ENCODE assay signal across 8 cellular contexts in genomic region chr2:127415593-127416485, GRCh38. TPM values are rescaled to one million over a fixed set of nuclear protein-coding genes. Genes with fewer than 3 reads are reported as not detected.
A peak's percentile ranks its signal among the peaks of the same experiment; 100 is the strongest.
DNase-seq lines count a peak whose midpoint lies in the region; ATAC-seq and TF ChIP-seq lines count a peak whose summit lies in the region.

No MANE protein-coding gene starts in this region.

- WGBS in endodermal cell (ENCODE audit: insufficient coverage in 1 of 2, insufficient read length in 1 of 2), 2 experiments = 15 to 21% methylated on average over 19 to 53 of the region's 53 CpGs

- H3K27me3 Mint-ChIP-seq in endodermal cell (ENCODE audit: insufficient read depth) = peaks cover 54% of the 10 kb centered on the region
- no peaks in the 10 kb centered on the region for H3K27me3 Mint-ChIP-seq in naive B cell

- H3K9me3 Mint-ChIP-seq in endodermal cell (peaks cover 7% of the 10 kb centered on the region), naive B cell (peaks cover 0 to 1% (median 0%) of the 10 kb centered on the region in 7 donors)

- H3K4me3 Mint-ChIP-seq in endodermal cell (peak overlapping the region; percentile 47), naive B cell (peak overlapping the region; percentile 78 to 92 (median 88))

- peaks cover 14% of the 10 kb centered on the region for H3K4me1 Mint-ChIP-seq in endodermal cell
- peaks cover 37 to 54% (median 53%) of the 10 kb centered on the region in 3 donors for H3K4me1 Mint-ChIP-seq in naive B cell

- H3K36me3 Mint-ChIP-seq in endodermal cell (ENCODE audit: low read depth) (no peaks in the 10 kb centered on the region), naive B cell (peaks cover 0 to 5% of the 10 kb centered on the region in 2 donors)

- H3K27ac Mint-ChIP-seq in endodermal cell = no peak overlapping the region
- peak overlapping the region; percentile 70 to 91 (median 88) for H3K27ac Mint-ChIP-seq in naive B cell

- TF ChIP-seq CTCF in endodermal cell (conservative IDR thresholded peaks at IDR 0.05) = peak; percentile 89

- peaks cover 22% of the 10 kb centered on the region for H3K27me3 ChIP-seq in endodermal cell (ENCODE audit: control insufficient read depth, insufficient read depth, low read length, poor library complexity, severe bottlenecking)

- H3K27ac ChIP-seq in endodermal cell (ENCODE audit: low read depth, low read length) = no peak overlapping the region

- no peak overlapping the region for H3K9ac ChIP-seq in endodermal cell (ENCODE audit: extremely low read depth, low read length, poor library complexity, severe bottlenecking)

- peak overlapping the region; percentile 76 for H3K4me3 ChIP-seq in endodermal cell (ENCODE audit: low read length)

- peak; percentile 81 for ATAC-seq in GM18498 (IDR thresholded peaks at IDR 0.05; ENCODE audit: unreplicated experiment)
- peak; percentile 66 for ATAC-seq in HG02852 (IDR thresholded peaks at IDR 0.05; ENCODE audit: unreplicated experiment)
- ATAC-seq in naive B cell (ENCODE audit: low read depth in 2 of 2) = peak; percentile 89 to 91

- H3K4me1 ChIP-seq in endodermal cell (ENCODE audit: control insufficient read depth, insufficient read depth, low read length) = peaks cover 4% of the 10 kb centered on the region

- H3K36me3 ChIP-seq in endodermal cell (ENCODE audit: control insufficient read depth, insufficient read depth, low read length) = no peaks in the 10 kb centered on the region

- DNase-seq in NCI-H2107 treated with DMSO at 0.1 percent for 48 hours (lab: John Stamatoyannopoulos, UW; ENCODE audit: unreplicated experiment) = peak; percentile 30
- DNase-seq in activated CD8-positive, alpha-beta memory T cell treated with anti-CD3 and anti-CD28 coated beads for 4 hours (ENCODE audit: low read depth in 2 of 2) = peak; percentile 60 to 65
- DNase-seq in endodermal cell = peak; percentile 96
- DNase-seq in naive B cell = peak; percentile 77
- DNase-seq in stimulated activated CD8-positive, alpha-beta memory T cell treated with anti-CD3 and anti-CD28 coated beads, Interleukin-7, amount 100 ng/mL, for 48 hours (ENCODE audit: extremely low read depth in 1 of 2, low read depth in 1 of 2) = peak; percentile 63 to 70
- DNase-seq in AG08396 (ENCODE audit: low spot score) = no peak

- peaks cover 9% of the 10 kb centered on the region for H3K9me3 ChIP-seq in endodermal cell (ENCODE audit: control insufficient read depth, low read length)

RNA-seq across cellular contexts. Expression of gene PROC, which starts 2.4 kb away (rescaled TPM):
- total RNA-seq in endodermal cell = under 1 TPM; 0.46 to 0.51 TPM
- polyA plus RNA-seq in endodermal cell (2013, experiment 1 of 2) = 1.0 TPM
- 0.66 TPM for polyA plus RNA-seq in endodermal cell (2013, experiment 2 of 2)
- under 1 TPM in 1 of 6 donors, not detected in 5; 0.53 TPM for polyA plus RNA-seq in naive B cell (ENCODE audit: low read depth in 6 of 6)

RNA-seq across cellular contexts. Expression of gene MAP3K2, which starts 28.1 kb away (rescaled TPM):
- 10 to 100 TPM; 27.9 to 31.6 TPM for total RNA-seq in endodermal cell
- 16.3 TPM for polyA plus RNA-seq in endodermal cell (2013, experiment 1 of 2)
- 15.5 TPM for polyA plus RNA-seq in endodermal cell (2013, experiment 2 of 2)
- 100 to 1,000 TPM in 1 of 6 donors, 10 to 100 TPM in 5; 67.2 to 101 (median 73.2) TPM for polyA plus RNA-seq in naive B cell (ENCODE audit: low read depth in 6 of 6)
